Comparison of ENCODE assay signal across 1 cellular context in the genomic region with DNA sequence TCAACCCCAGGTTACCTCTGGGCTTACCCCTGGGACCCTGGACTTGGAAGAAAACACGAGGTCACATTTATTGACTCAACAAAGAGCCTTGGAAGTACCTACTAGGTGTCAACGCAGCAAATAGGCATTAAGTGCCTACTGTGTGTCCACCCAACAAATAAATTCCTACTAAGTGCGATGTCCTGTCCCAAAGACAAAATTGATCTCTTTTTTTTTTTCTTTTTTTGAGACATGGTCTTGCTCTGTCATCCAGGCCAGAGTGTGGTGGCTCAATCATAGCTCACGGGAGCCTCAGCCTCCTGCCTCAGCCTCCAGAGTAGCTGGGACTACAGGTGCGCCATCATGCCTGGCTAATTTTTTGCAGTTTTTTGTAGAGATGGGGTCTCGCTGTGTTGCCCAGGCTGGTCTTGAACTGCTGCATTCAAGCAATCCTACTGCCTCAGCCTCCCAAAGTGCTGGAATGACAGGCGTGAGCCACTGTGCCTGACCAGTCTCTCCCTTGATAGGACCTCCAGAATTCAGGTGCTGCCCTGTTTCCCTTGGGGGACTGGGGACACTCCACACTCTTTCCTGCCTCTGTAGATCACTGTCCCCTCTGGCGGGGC.
TF ChIP-seq lines count a peak whose summit lies in the region.

No MANE protein-coding gene starts in this region.

TF ChIP-seq in SK-N-SH treated with all-trans-retinoic acid at 6 μM for 48 hours, 23 proteins besides CTCF, POLR2A, EP300 and RAD21 (continued from another document):
- TF ChIP-seq TSHZ2 (CRISPR knock-in tag; IDR thresholded peaks at IDR 0.05) (no peak), ZNF565 (CRISPR knock-in tag; conservative IDR thresholded peaks at IDR 0.05; ENCODE audit: low read depth) (no peak), OSR1 (CRISPR knock-in tag; IDR thresholded peaks at IDR 0.05) (no peak), ESRRG (CRISPR knock-in tag; IDR thresholded peaks at IDR 0.05) (no peak), ZNF70 (CRISPR knock-in tag; IDR thresholded peaks at IDR 0.05) (no peak), TOX (CRISPR knock-in tag; IDR thresholded peaks at IDR 0.05; ENCODE audit: borderline replicate concordance) (no peak), PPARA (CRISPR knock-in tag; IDR thresholded peaks at IDR 0.05; ENCODE audit: borderline replicate concordance) (no peak)
